Comparison of ENCODE assay signal across 19 cellular contexts in genomic region chr2:86661333-86661732, GRCh38. TPM values are rescaled to one million over a fixed set of nuclear protein-coding genes. Genes with fewer than 3 reads are reported as not detected.
DNase-seq lines count a peak whose midpoint lies in the region; ATAC-seq, FAIRE-seq and TF ChIP-seq lines count a peak whose summit lies in the region.
"Had no signal": no experiment of that assay in that cellular context is flagged by ENCODE, and none has a peak within 500 bp of the region (broad histone marks: within the 10 kb centered on the region; RNA-seq: fewer than 3 reads in every experiment).

No MANE protein-coding gene starts in this region.

- no peaks in the 10 kb centered on the region for H3K27me3 ChIP-seq in BE2C
- H3K27me3 ChIP-seq in gastroesophageal sphincter: no peaks in the 10 kb centered on the region
- H3K27me3 ChIP-seq: breast epithelium, left lung had no signal

- no peak overlapping the region for H3K4me3 Mint-ChIP-seq in activated T-cell treated with anti-CD3 and anti-CD28 coated beads, Interleukin-2, amount 50 U/mL, for 4 hours
- H3K4me3 Mint-ChIP-seq: neural crest cell, T-cell had no signal

- 100% methylated on average over 1 to 3 of the region's 3 CpGs for WGBS in gastroesophageal sphincter (ENCODE audit: low coverage in 1 of 2), 2 donors

- TF ChIP-seq POLR2A in gastroesophageal sphincter (IDR thresholded peaks at IDR 0.05): no peak

- DNase-seq in BE2C (peak; percentile 20), COLO668 (lab: John Stamatoyannopoulos, UW; ENCODE audit: unreplicated experiment) (peak; percentile 17), NCI-H226 (peak; percentile 15), epithelial cell of esophagus (ENCODE audit: low read depth) (peak; percentile 26), urothelium cell line (ENCODE audit: low spot score) (no peak)
- DNase-seq in activated T-cell treated with anti-CD3 and anti-CD28 coated beads, Interleukin-2, amount 50 U/mL, for 4 hours: no peak
- DNase-seq: C1 segment of cervical spinal cord; DMS153; left lung; MV-4-11; SHP77; stimulated activated CD4-positive, alpha-beta T cell treated with anti-CD3 and anti-CD28 coated beads, Interleukin-12 subunit alpha, Interleukin-12 subunit beta, amount 100 ng/mL, for 4 hours; WERI-Rb-1 had no signal

- no peaks in the 10 kb centered on the region for H3K36me3 Mint-ChIP-seq in activated T-cell treated with anti-CD3 and anti-CD28 coated beads, Interleukin-2, amount 50 U/mL, for 4 hours (ENCODE audit: insufficient read depth)
- H3K36me3 Mint-ChIP-seq: T-cell had no signal

- no peaks in the 10 kb centered on the region for H3K4me1 ChIP-seq in BE2C
- H3K4me1 ChIP-seq in gastroesophageal sphincter: no peaks in the 10 kb centered on the region
- H3K4me1 ChIP-seq: breast epithelium, left lung had no signal

- H3K36me3 ChIP-seq in BE2C (no peaks in the 10 kb centered on the region), gastroesophageal sphincter (no peaks in the 10 kb centered on the region)
- H3K36me3 ChIP-seq: breast epithelium, left lung, WERI-Rb-1 had no signal

- peaks cover 11% of the 10 kb centered on the region for H3K9me3 Mint-ChIP-seq in activated T-cell treated with anti-CD3 and anti-CD28 coated beads, Interleukin-2, amount 50 U/mL, for 4 hours

- no peak for TF ChIP-seq CTCF in BE2C (IDR thresholded peaks at IDR 0.05; ENCODE audit: low read depth, low read length)
- TF ChIP-seq CTCF in epithelial cell of esophagus (IDR thresholded peaks at IDR 0.05; ENCODE audit: insufficient read depth, low read depth, low read length, missing control alignments): no peak
- no peak for TF ChIP-seq CTCF in gastroesophageal sphincter (IDR thresholded peaks at IDR 0.05)

- H3K4me3 ChIP-seq in BE2C (ENCODE audit: low read depth, low read length) (no peak overlapping the region), epithelial cell of esophagus (ENCODE audit: low read length) (no peak overlapping the region), gastroesophageal sphincter (no peak overlapping the region)
- H3K4me3 ChIP-seq: breast epithelium, left lung had no signal

- FAIRE-seq in urothelium cell line (lab: Jason Lieb, UNC): no peak
- FAIRE-seq: H1 had no signal

- ATAC-seq in activated T-cell treated with anti-CD3 and anti-CD28 coated beads, Interleukin-2, amount 50 U/mL, for 4 hours: no peak
- ATAC-seq in gastroesophageal sphincter: no peak
- ATAC-seq: left lung, T-cell had no signal

- no peak overlapping the region for H3K27ac ChIP-seq in gastroesophageal sphincter
- H3K27ac ChIP-seq: breast epithelium, epithelial cell of prostate, left lung, WERI-Rb-1 had no signal

- H3K27me3 Mint-ChIP-seq in activated T-cell treated with anti-CD3 and anti-CD28 coated beads, Interleukin-2, amount 50 U/mL, for 4 hours (ENCODE audit: low read depth): no peaks in the 10 kb centered on the region
- H3K27me3 Mint-ChIP-seq: T-cell had no signal

- no peaks in the 10 kb centered on the region for H3K9me3 ChIP-seq in BE2C
- no peaks in the 10 kb centered on the region for H3K9me3 ChIP-seq in gastroesophageal sphincter

- no peak for TF ChIP-seq EP300 in gastroesophageal sphincter (IDR thresholded peaks at IDR 0.05)

- H3K4me1 Mint-ChIP-seq in activated T-cell treated with anti-CD3 and anti-CD28 coated beads, Interleukin-2, amount 50 U/mL, for 4 hours (ENCODE audit: low read depth): no peaks in the 10 kb centered on the region
- H3K4me1 Mint-ChIP-seq: neural crest cell, T-cell had no signal

RNA-seq across cellular contexts. Expression of gene RNF103, which starts 37.7 kb away (rescaled TPM):
- polyA plus RNA-seq in BE2C (2012; ENCODE audit: insufficient read depth, insufficient read length, low read depth): 5.5 TPM
- 10 to 100 TPM in 2 of 3 donors, 1 to 10 TPM in 1; 9.9 to 11.7 (median 11.7) TPM for total RNA-seq in activated T-cell treated with anti-CD3 and anti-CD28 coated beads, Interleukin-2, amount 50 U/mL, for 4 hours
- total RNA-seq in gastroesophageal sphincter: 10 to 100 TPM; 40.5 to 67.9 (median 53.5) TPM

RNA-seq across cellular contexts. Expression of gene RMND5A, which starts 58.8 kb away (rescaled TPM):
- 13.6 TPM for polyA plus RNA-seq in BE2C (2012; ENCODE audit: insufficient read depth, insufficient read length, low read depth)
- total RNA-seq in activated T-cell treated with anti-CD3 and anti-CD28 coated beads, Interleukin-2, amount 50 U/mL, for 4 hours: 10 to 100 TPM; 35.4 to 40.0 (median 37.2) TPM
- 10 to 100 TPM; 44.8 to 75.6 (median 61.1) TPM for total RNA-seq in gastroesophageal sphincter

Comparison
In these comparisons a context has a peak if more than half of its experiments do, and no peak if none do; other contexts are left out.
1. DNase-seq: peak in BE2C (single experiment), COLO668 (single experiment), NCI-H226 (single experiment) and epithelial cell of esophagus (single experiment); none in urothelium cell line (single experiment) and activated T-cell treated with anti-CD3 and anti-CD28 coated beads, Interleukin-2, amount 50 U/mL, for 4 hours (single experiment).